Comparison of ENCODE assay signal across 22 cellular contexts in the genomic region with DNA sequence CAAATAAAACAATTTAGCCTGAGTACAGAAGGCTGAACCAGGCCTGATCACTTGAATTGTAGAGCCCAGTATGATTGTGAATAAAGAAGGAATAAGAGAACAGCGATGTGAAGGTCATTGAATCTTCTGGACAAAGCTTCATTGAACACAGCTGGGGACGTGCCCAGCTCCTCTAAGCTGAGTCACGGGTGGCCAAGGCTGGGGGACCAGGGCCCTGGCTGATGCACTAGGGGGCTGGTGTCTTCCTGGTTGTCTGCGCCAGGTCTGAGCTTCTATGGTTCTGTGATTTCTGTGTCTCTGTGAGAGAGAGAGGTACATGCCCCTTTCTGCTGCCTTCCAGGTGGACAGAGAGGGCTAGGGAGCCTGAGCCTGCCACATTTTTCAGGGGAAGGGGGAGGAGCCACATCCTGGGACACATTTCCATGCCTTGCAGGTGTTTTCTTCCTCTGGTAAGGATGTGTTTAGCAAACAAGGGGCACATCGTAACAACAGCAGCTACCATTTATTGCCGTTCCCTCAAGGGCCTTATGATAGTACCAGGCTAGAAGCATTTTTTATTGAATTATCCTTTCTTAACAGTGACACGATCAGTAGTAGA.
DNase-seq lines count a peak whose midpoint lies in the region; ATAC-seq and TF ChIP-seq lines count a peak whose summit lies in the region.
"Had no signal": no experiment of that assay in that cellular context is flagged by ENCODE, and none has a peak within 500 bp of the region (broad histone marks: within the 10 kb centered on the region; RNA-seq: fewer than 3 reads in every experiment).

No MANE protein-coding gene starts in this region.

- DNase-seq in C1 segment of cervical spinal cord (lab: John Stamatoyannopoulos, UW) = peak in 9 of 14 donors; percentile 12 to 69 (median 31)
- peak in 6 of 7 donors; percentile 37 to 61 (median 49) for DNase-seq in adrenal gland
- DNase-seq in head of caudate nucleus = peak in 41 of 42 donors; percentile 40 to 89 (median 65)
- DNase-seq in occipital lobe (lab: John Stamatoyannopoulos, UW) = peak; percentile 48
- no peak for DNase-seq in T-cell
- DNase-seq: activated CD4-positive, alpha-beta T cell treated with anti-CD3 and anti-CD28 coated beads, Interleukin-2, amount 50 U/mL, for 4 hours; activated naive CD4-positive, alpha-beta T cell treated with anti-CD3 and anti-CD28 coated beads, Interleukin-2, amount 50 U/mL, for 16 hours; CD8-positive, alpha-beta T cell; central memory CD4-positive, alpha-beta T cell; NCI-H1092; NCI-H1930; NCI-H226; NCI-H774; psoas muscle; stimulated activated CD8-positive, alpha-beta memory T cell treated with anti-CD3 and anti-CD28 coated beads, Interleukin-4, amount 100 ng/mL, for 48 hours; stomach had no signal

- POLR2A ChIA-PET in T-cell (lab: Charles Lee) = no interaction called here

- H3K27ac ChIP-seq in adrenal gland = no peak overlapping the region
- H3K27ac ChIP-seq: ascending aorta, HL-60, psoas muscle, stomach had no signal

- no peaks in the 10 kb centered on the region for H3K9me3 Mint-ChIP-seq in T-cell
- H3K9me3 Mint-ChIP-seq: CD8-positive, alpha-beta T cell; type B pancreatic cell had no signal

- H3K36me3 ChIP-seq in adrenal gland (replicated peaks in 1 of 2) = no peaks in the 10 kb centered on the region
- H3K36me3 ChIP-seq: ascending aorta, stomach had no signal

- 65 to 74% (median 68%) methylated on average over 7 of the region's 7 CpGs for WGBS in adrenal gland, 4 donors

- no peak overlapping the region for H3K4me3 ChIP-seq in adrenal gland
- H3K4me3 ChIP-seq: ascending aorta, psoas muscle, stomach had no signal

- TF ChIP-seq POLR2A in adrenal gland (IDR thresholded peaks at IDR 0.05) = no peak

- no peak for ATAC-seq in HG03520 (IDR thresholded peaks at IDR 0.05; ENCODE audit: unreplicated experiment)
- ATAC-seq in T-cell (replicated peaks in 1 of 4) = no peak
- no peak for ATAC-seq in HG03159 (IDR thresholded peaks at IDR 0.05; ENCODE audit: unreplicated experiment)
- ATAC-seq in HG03439 (IDR thresholded peaks at IDR 0.05; ENCODE audit: unreplicated experiment) = no peak
- ATAC-seq: CD8-positive, alpha-beta T cell; psoas muscle had no signal

- no peak overlapping the region for H3K27ac Mint-ChIP-seq in T-cell
- H3K27ac Mint-ChIP-seq: CD8-positive, alpha-beta T cell; type B pancreatic cell had no signal

- intact Hi-C loops in adrenal gland (cut with DNase I) = no loop called here
- intact Hi-C loops in head of caudate nucleus (cut with DNase I) = no loop called here

- no peaks in the 10 kb centered on the region for H3K4me1 Mint-ChIP-seq in T-cell

- peaks cover 0 to 7% of the 10 kb centered on the region in 2 donors for H3K4me1 ChIP-seq in adrenal gland (replicated peaks in 1 of 2)
- H3K4me1 ChIP-seq: ascending aorta, psoas muscle, stomach had no signal

- TF ChIP-seq CTCF in adrenal gland (IDR thresholded peaks at IDR 0.05) = no peak

- H3K9me3 ChIP-seq in adrenal gland (replicated peaks in 1 of 3) = no peaks in the 10 kb centered on the region
- H3K9me3 ChIP-seq: ascending aorta, psoas muscle, stomach had no signal

- H3K36me3 Mint-ChIP-seq in T-cell = no peaks in the 10 kb centered on the region
- H3K36me3 Mint-ChIP-seq: CD8-positive, alpha-beta T cell; type B pancreatic cell had no signal

- peaks cover 6 to 29% of the 10 kb centered on the region in 2 donors for H3K27me3 Mint-ChIP-seq in T-cell

- no peaks in the 10 kb centered on the region for H3K27me3 ChIP-seq in adrenal gland
- H3K27me3 ChIP-seq: ascending aorta had no signal

- CTCF ChIA-PET in T-cell (lab: Charles Lee) = no interaction called here

- no peak overlapping the region for H3K4me3 Mint-ChIP-seq in T-cell
- H3K4me3 Mint-ChIP-seq: CD8-positive, alpha-beta T cell; type B pancreatic cell had no signal

Comparison
In these comparisons a context has a peak if more than half of its experiments do, and no peak if none do; other contexts are left out.
1. DNase-seq: peak in C1 segment of cervical spinal cord (9 of 14), adrenal gland (6 of 7), head of caudate nucleus (41 of 42) and occipital lobe (single experiment); none in T-cell (0 of 34).